20 cellular contexts compared by ENCODE assay signal in the genomic region with DNA sequence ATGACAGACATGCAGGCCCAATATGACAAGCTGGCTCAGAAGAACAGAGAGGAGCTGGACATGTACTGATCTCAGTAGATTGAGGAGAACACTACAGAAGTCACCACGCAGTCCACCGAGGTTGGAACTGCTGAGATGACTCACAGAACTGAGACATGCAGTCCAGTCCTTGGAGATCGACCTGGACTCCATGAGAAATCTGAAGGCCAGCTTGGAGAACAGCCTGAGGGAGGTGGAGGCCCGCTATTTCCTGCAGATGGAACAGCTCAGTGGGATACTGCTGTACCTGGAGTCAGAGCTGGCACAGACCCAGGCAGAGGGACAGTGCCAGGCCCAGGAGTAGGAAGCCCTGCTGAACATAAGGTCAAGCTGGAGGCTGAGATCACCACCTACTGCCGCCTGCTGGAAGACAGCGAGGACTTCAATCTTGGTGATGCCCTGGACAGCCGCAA. TPM values are rescaled to one million over a fixed set of nuclear protein-coding genes. Genes with fewer than 3 reads are reported as not detected.
DNase-seq lines count a peak whose midpoint lies in the region; ATAC-seq, FAIRE-seq and TF ChIP-seq lines count a peak whose summit lies in the region.
"Had no signal": no experiment of that assay in that cellular context is flagged by ENCODE, and none has a peak within 500 bp of the region (broad histone marks: within the 10 kb centered on the region; RNA-seq: fewer than 3 reads in every experiment).

No MANE protein-coding gene starts in this region.

- H2AK5ac ChIP-seq in H1 (ENCODE audit: low read depth, low read length) = no peak overlapping the region

- no peaks in the 10 kb centered on the region for H3K79me1 ChIP-seq in H1 (ENCODE audit: low read depth, low read length)

- peak; percentile 19; the same call in 1 of the 2 replicates for TF ChIP-seq CTCF in VCaP (conservative IDR thresholded peaks at IDR 0.05)
- peak in 2 of 3 experiments; percentile 10 to 15; a peak in 2 of 4 replicates for TF ChIP-seq CTCF in H1 (IDR thresholded peaks at IDR 0.05; ENCODE audit: control extremely low read depth in 1 of 3, insufficient read depth in 1 of 3, low read depth in 1 of 3, low read length in 3 of 3)

- no peak overlapping the region for H4K5ac ChIP-seq in H1 (ENCODE audit: insufficient read length, low read depth, low read length)

- no peak overlapping the region for H3K4me3 Mint-ChIP-seq in activated T-cell treated with anti-CD3 and anti-CD28 coated beads, Interleukin-2, amount 50 U/mL, for 72 hours
- H3K4me3 Mint-ChIP-seq: activated naive CD8-positive, alpha-beta T cell; brain; CD4-positive, alpha-beta T cell; T-helper 2 cell treated with Interferon-gamma antibody and Interleukin-4, amounts not matched to agents 5 μg/mL and 100 μg/mL, for 36 hours had no signal

- no peak overlapping the region for H3K4ac ChIP-seq in H1 (replicated peaks; ENCODE audit: insufficient read length, low read depth, low read length)

- H3K4me3 ChIP-seq in H1 (ENCODE audit: extremely low read depth in 1 of 4, insufficient read depth in 2 of 4, low read depth in 3 of 4, low read length in 4 of 4) = no peak overlapping the region
- H3K4me3 ChIP-seq: esophagus squamous epithelium, prostate gland had no signal

- no peak overlapping the region for H3K56ac ChIP-seq in H1 (replicated peaks; ENCODE audit: insufficient read length, low read depth, low read length)

- CTCF ChIA-PET in H1 (lab: Charles Lee; ENCODE audit: partially characterized antibody) = interaction anchor here (0.8 to 1.6 kb wide), 8 partner anchors 12 to 114 kb away, joined by 3 to 7 read pairs (median 3); no protein-coding TSS in a partner anchor

- no peak overlapping the region for H2BK15ac ChIP-seq in H1 (ENCODE audit: low read length)

- H3K4me2 ChIP-seq in H1 (ENCODE audit: insufficient read depth in 1 of 2, low read depth in 2 of 2, low read length in 2 of 2) = no peak overlapping the region
- H3K4me2 ChIP-seq: KMS-11 had no signal

- no peak overlapping the region for H2BK5ac ChIP-seq in H1 (ENCODE audit: low read depth, low read length)

- FAIRE-seq in H1 (lab: Jason Lieb, UNC) = no peak

- no peak overlapping the region for H2BK120ac ChIP-seq in H1 (replicated peaks; ENCODE audit: low read depth, low read length)

- H3K23ac ChIP-seq in H1 (ENCODE audit: insufficient read length) = no peak overlapping the region

- H3K9me3 Mint-ChIP-seq in activated T-cell treated with anti-CD3 and anti-CD28 coated beads, Interleukin-2, amount 50 U/mL, for 72 hours = no peaks in the 10 kb centered on the region
- H3K9me3 Mint-ChIP-seq: brain; CD4-positive, alpha-beta T cell; T-helper 2 cell treated with Interferon-gamma antibody and Interleukin-4, amounts not matched to agents 5 μg/mL and 100 μg/mL, for 36 hours had no signal

- no peak overlapping the region for H4K91ac ChIP-seq in H1 (replicated peaks; ENCODE audit: insufficient read length, low read length)

- no peaks in the 10 kb centered on the region for H3K27me3 Mint-ChIP-seq in activated T-cell treated with anti-CD3 and anti-CD28 coated beads, Interleukin-2, amount 50 U/mL, for 72 hours (ENCODE audit: low read depth)
- H3K27me3 Mint-ChIP-seq: activated naive CD8-positive, alpha-beta T cell; brain; CD4-positive, alpha-beta T cell had no signal

- H3K23me2 ChIP-seq in H1 (ENCODE audit: low read depth, low read length) = no peaks in the 10 kb centered on the region; the same call in 1 of the 2 replicates

- no peaks in the 10 kb centered on the region for H3K27me3 ChIP-seq in H1 (replicated peaks in 1 of 4; ENCODE audit: control insufficient read depth in 3 of 4, extremely low read depth in 1 of 4, insufficient read depth in 3 of 4, low read length in 3 of 4)
- H3K27me3 ChIP-seq: esophagus squamous epithelium had no signal

- no peak overlapping the region for H3K9ac ChIP-seq in H1 (replicated peaks in 1 of 4; ENCODE audit: extremely low read depth in 1 of 4, low read depth in 3 of 4, low read length in 3 of 4)
- H3K9ac ChIP-seq: KMS-11 had no signal

- POLR2A ChIA-PET in H1 (lab: Charles Lee; ENCODE audit: partially characterized antibody) = interaction anchor here (0.6 to 2.0 kb wide), 2 partner anchors 13 to 169 kb away, joined by 4 to 5 read pairs; no protein-coding TSS in a partner anchor

- H3K9me3 ChIP-seq in H1 (ENCODE audit: insufficient read depth in 2 of 2, low read depth in 1 of 2, low read length in 1 of 2) = no peaks in the 10 kb centered on the region
- H3K9me3 ChIP-seq: esophagus squamous epithelium, prostate gland had no signal

- H3K4me1 ChIP-seq in H1 (replicated peaks in 1 of 4; ENCODE audit: control insufficient read depth in 3 of 4, insufficient read depth in 4 of 4, low read length in 3 of 4) = no peaks in the 10 kb centered on the region
- H3K4me1 ChIP-seq: esophagus squamous epithelium, prostate gland had no signal

- no peak overlapping the region for H3K14ac ChIP-seq in H1 (ENCODE audit: insufficient read length)

- H3K18ac ChIP-seq in H1 (ENCODE audit: extremely low read depth, low read length) = no peak overlapping the region

- H2BK20ac ChIP-seq in H1 (ENCODE audit: low read length) = no peak overlapping the region

- no peak; a peak in 1 of 4 replicates for TF ChIP-seq RAD21 in H1 (IDR thresholded peaks at IDR 0.05 in 1 of 2, conservative IDR thresholded peaks at IDR 0.05 in 1 of 2; ENCODE audit: low read depth in 2 of 2, low read length in 2 of 2)

- ATAC-seq in activated T-cell treated with anti-CD3 and anti-CD28 coated beads, Interleukin-2, amount 50 U/mL, for 72 hours (replicated peaks in 1 of 2) = peak in 1 of 2 donors; percentile 49
- ATAC-seq in GM18907 (IDR thresholded peaks at IDR 0.05; ENCODE audit: unreplicated experiment) = no peak

- peak overlapping the region; percentile 21 for H3K27ac Mint-ChIP-seq in activated T-cell treated with anti-CD3 and anti-CD28 coated beads, Interleukin-2, amount 50 U/mL, for 72 hours
- H3K27ac Mint-ChIP-seq: activated naive CD8-positive, alpha-beta T cell; brain; CD4-positive, alpha-beta T cell; T-helper 2 cell treated with Interferon-gamma antibody and Interleukin-4, amounts not matched to agents 5 μg/mL and 100 μg/mL, for 36 hours had no signal

- H3K36me3 ChIP-seq in H1 (ENCODE audit: control insufficient read depth in 2 of 4, insufficient read depth in 4 of 4, low read length in 3 of 4) = peaks cover 4 to 26% (median 16%) of the 10 kb centered on the region in 4 experiments; a peak in 6 of 8 replicates

- H2BK12ac ChIP-seq in H1 (ENCODE audit: low read depth, low read length) = no peak overlapping the region

- H3K27ac ChIP-seq in VCaP (no peak overlapping the region), H1 (ENCODE audit: low read depth, low read length) (no peak overlapping the region), substantia nigra (ENCODE audit: low read depth, low read length, poor library complexity, severe bottlenecking) (peak overlapping the region; percentile 27)
- H3K27ac ChIP-seq: esophagus squamous epithelium, KMS-11, prostate gland had no signal

- no peak for TF ChIP-seq EP300 in H1 (IDR thresholded peaks at IDR 0.05; ENCODE audit: borderline replicate concordance in 1 of 2, low read depth in 2 of 2, low read length in 2 of 2)

- H4K8ac ChIP-seq in H1 (ENCODE audit: extremely low read depth, insufficient read depth, low read length) = no peak overlapping the region

- no peak for TF ChIP-seq POLR2A in H1 (IDR thresholded peaks at IDR 0.05; ENCODE audit: control extremely low read depth in 1 of 2, low read depth in 2 of 2, low read length in 2 of 2)

- no peak for DNase-seq in activated T-cell treated with anti-CD3 and anti-CD28 coated beads, Interleukin-2, amount 50 U/mL, for 72 hours
- DNase-seq in activated T-cell treated with anti-CD3 and anti-CD28 coated beads, Interleukin-2, amount 50 U/mL, for 48 hours = no peak
- no peak for DNase-seq in H1 (ENCODE audit: low read depth in 1 of 2, low spot score in 2 of 2)
- peak in 6 of 49 donors; percentile 13 to 80 (median 22) for DNase-seq in substantia nigra (lab: John Stamatoyannopoulos, UW)
- DNase-seq in activated effector memory CD4-positive, alpha-beta T cell treated with anti-CD3 and anti-CD28 coated beads, Interleukin-2, amount 50 U/mL, for 16 hours = no peak
- DNase-seq in NCI-H82 (lab: John Stamatoyannopoulos, UW) = no peak
- DNase-seq: activated CD4-positive, alpha-beta T cell treated with anti-CD3 and anti-CD28 coated beads for 48 hours; CD4-positive, alpha-beta T cell; DND-41; esophagus squamous epithelium; NCI-H1092; NCI-H524; stimulated activated CD4-positive, alpha-beta T cell treated with anti-CD3 and anti-CD28 coated beads, Interleukin-15, amount 100 ng/mL, for 24 hours had no signal

- no peak overlapping the region for H2AFZ ChIP-seq in H1 (ENCODE audit: low read length)

- peaks cover 2 to 16% of the 10 kb centered on the region in 2 donors for H3K36me3 Mint-ChIP-seq in activated T-cell treated with anti-CD3 and anti-CD28 coated beads, Interleukin-2, amount 50 U/mL, for 72 hours (ENCODE audit: insufficient read depth in 2 of 2)

- H4K20me1 ChIP-seq in H1 (replicated peaks in 1 of 2; ENCODE audit: control insufficient read depth in 1 of 2, insufficient read depth in 2 of 2, low read length in 2 of 2) = peaks cover 2 to 3% of the 10 kb centered on the region in 2 experiments

- H3K4me1 Mint-ChIP-seq in activated T-cell treated with anti-CD3 and anti-CD28 coated beads, Interleukin-2, amount 50 U/mL, for 72 hours (ENCODE audit: low read depth) = peaks cover 8% of the 10 kb centered on the region
- H3K4me1 Mint-ChIP-seq: brain had no signal

- WGBS in H1 (ENCODE audit: extremely low coverage in 1 of 2, insufficient coverage in 1 of 2, insufficient read length in 1 of 2, insufficient replicate concordance in 2 of 2, low coverage in 1 of 2, low lambda C conversion rate in 2 of 2, missing lambda C conversion rate in 1 of 2), 2 experiments = 94% methylated on average over 7 of the region's 7 CpGs; no CpG with 5 or more reads in 1 of the 2 experiments

- H3K79me2 ChIP-seq in H1 (ENCODE audit: control insufficient read depth in 1 of 2, insufficient read depth in 2 of 2, low read length in 2 of 2) = no peaks in the 10 kb centered on the region

RNA-seq across cellular contexts. Expression of a gene that starts 21.3 kb away (rescaled TPM):
- 100 to 1,000 TPM in 1 of 2 donors, 10 to 100 TPM in 1; 99.2 to 113 TPM for total RNA-seq in activated T-cell treated with anti-CD3 and anti-CD28 coated beads, Interleukin-2, amount 50 U/mL, for 72 hours
- 81.7 and 82.0 TPM in 2 replicates for total RNA-seq in H1 (2021; fragmentation: NEBNext Ultra II Directional; extraction: Animal tissue kit (Norgen Biotek cat#: 25700))
- polyA plus RNA-seq in H1 (2011; rRNA removed) = 89.9 and 158 TPM in 2 replicates
- 160 TPM for polyA plus RNA-seq in H1 (2011; cell fraction: cytosol; rRNA removed)
- polyA plus RNA-seq in H1 (2011; cell fraction: nucleus; rRNA removed) = 99.9 TPM
- polyA plus RNA-seq in H1 (2012, experiment 1 of 2) = 66.8 to 91.7 TPM (median 75.1 TPM) in 4 replicates
- polyA plus RNA-seq in H1 (2012, experiment 2 of 2) = 39.6 TPM
- 51.2 TPM for polyA plus RNA-seq in H1 (2013, experiment 1 of 2)
- polyA plus RNA-seq in H1 (2013, experiment 2 of 2) = 51.8 TPM
- 62.2 and 63.1 TPM in 2 replicates for polyA minus RNA-seq in H1 (2011; rRNA and poly(A)+ RNA removed)
- 69.6 TPM for polyA minus RNA-seq in H1 (2011; cell fraction: cytosol; rRNA and poly(A)+ RNA removed)
- polyA minus RNA-seq in H1 (2011; cell fraction: nucleus; rRNA and poly(A)+ RNA removed) = 40.6 TPM

RNA-seq across cellular contexts. Expression of a gene that starts 25.3 kb away (rescaled TPM):
- total RNA-seq in activated T-cell treated with anti-CD3 and anti-CD28 coated beads, Interleukin-2, amount 50 U/mL, for 72 hours = 1 to 10 TPM; 1.3 TPM
- 6.5 and 7.7 TPM in 2 replicates for total RNA-seq in H1 (2021; fragmentation: NEBNext Ultra II Directional; extraction: Animal tissue kit (Norgen Biotek cat#: 25700))
- polyA plus RNA-seq in H1 (2011; rRNA removed) = 8.0 and 10.6 TPM in 2 replicates
- polyA plus RNA-seq in H1 (2011; cell fraction: cytosol; rRNA removed) = 2.0 TPM
- 6.6 TPM for polyA plus RNA-seq in H1 (2011; cell fraction: nucleus; rRNA removed)
- 6.9 to 10.2 TPM (median 8.7 TPM) in 4 replicates for polyA plus RNA-seq in H1 (2012, experiment 1 of 2)
- polyA plus RNA-seq in H1 (2012, experiment 2 of 2) = 10.4 TPM
- 6.9 TPM for polyA plus RNA-seq in H1 (2013, experiment 1 of 2)
- polyA plus RNA-seq in H1 (2013, experiment 2 of 2) = 7.0 TPM
- polyA minus RNA-seq in H1 (2011; rRNA and poly(A)+ RNA removed) = 1.3 and 2.7 TPM in 2 replicates
- polyA minus RNA-seq in H1 (2011; cell fraction: cytosol; rRNA and poly(A)+ RNA removed) = 2.4 TPM
- polyA minus RNA-seq in H1 (2011; cell fraction: nucleus; rRNA and poly(A)+ RNA removed) = 7.8 TPM

RNA-seq across cellular contexts. Expression of a gene that starts 42.2 kb away (rescaled TPM):
- total RNA-seq in activated T-cell treated with anti-CD3 and anti-CD28 coated beads, Interleukin-2, amount 50 U/mL, for 72 hours = 10 to 100 TPM; 10.6 to 10.8 TPM
- 11.9 and 13.0 TPM in 2 replicates for total RNA-seq in H1 (2021; fragmentation: NEBNext Ultra II Directional; extraction: Animal tissue kit (Norgen Biotek cat#: 25700))
- 11.0 and 15.4 TPM in 2 replicates for polyA plus RNA-seq in H1 (2011; rRNA removed)
- 6.4 TPM for polyA plus RNA-seq in H1 (2011; cell fraction: cytosol; rRNA removed)
- polyA plus RNA-seq in H1 (2011; cell fraction: nucleus; rRNA removed) = 7.7 TPM
- polyA plus RNA-seq in H1 (2012, experiment 1 of 2) = 10.4 to 11.7 TPM (median 11.1 TPM) in 4 replicates
- polyA plus RNA-seq in H1 (2012, experiment 2 of 2) = 12.2 TPM
- polyA plus RNA-seq in H1 (2013, experiment 1 of 2) = 10.6 TPM
- 10.6 TPM for polyA plus RNA-seq in H1 (2013, experiment 2 of 2)
- 6.1 and 8.1 TPM in 2 replicates for polyA minus RNA-seq in H1 (2011; rRNA and poly(A)+ RNA removed)
- polyA minus RNA-seq in H1 (2011; cell fraction: cytosol; rRNA and poly(A)+ RNA removed) = 6.4 TPM
- polyA minus RNA-seq in H1 (2011; cell fraction: nucleus; rRNA and poly(A)+ RNA removed) = 6.7 TPM
